ENCODE assay signal across 1 cellular context in the genomic region with DNA sequence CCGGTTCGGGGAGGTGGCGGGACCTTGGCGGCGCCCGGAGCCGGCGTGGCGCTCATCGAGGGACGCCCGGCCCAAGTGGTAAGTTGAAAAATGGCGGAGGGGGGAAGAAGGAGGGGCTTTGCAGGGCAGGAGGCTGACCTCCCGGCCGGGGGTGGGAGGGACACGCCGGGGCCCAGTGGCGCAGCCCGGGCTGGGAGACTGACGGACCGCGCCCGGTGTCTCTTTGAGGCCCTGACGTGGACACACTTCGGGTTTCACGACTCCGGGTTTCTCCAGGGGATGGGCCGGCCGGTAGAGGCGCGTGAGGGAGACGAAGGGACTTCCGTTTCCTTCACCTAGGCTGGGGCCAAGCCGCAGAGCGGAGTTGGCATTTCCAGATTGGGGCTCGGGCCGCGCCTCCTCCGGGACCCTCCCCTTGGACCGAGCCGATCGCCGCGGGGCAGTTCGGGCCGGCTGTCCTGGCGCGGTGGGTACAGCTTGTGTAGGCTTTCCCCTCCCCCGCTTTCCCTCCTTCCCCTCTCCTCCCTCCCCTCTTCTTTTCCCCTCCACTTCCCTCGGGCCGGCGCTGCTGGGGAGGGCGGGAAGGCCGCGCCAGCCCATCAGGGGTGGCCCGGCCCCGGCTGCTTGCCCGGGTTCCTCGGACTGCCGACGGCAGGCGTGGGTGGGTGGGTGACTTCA.
TF ChIP-seq lines count a peak whose summit lies in the region.

A gene (plus strand): TSS at position 226 of the 678 bp plus-strand sequence. CDS start 25,610 bp downstream, outside the sequence.

TF ChIP-seq in HEK293, 187 proteins besides CTCF, POLR2A, EP300 and RAD21 (continued from another document and continues in another):
- TF ChIP-seq, protein P1, sequence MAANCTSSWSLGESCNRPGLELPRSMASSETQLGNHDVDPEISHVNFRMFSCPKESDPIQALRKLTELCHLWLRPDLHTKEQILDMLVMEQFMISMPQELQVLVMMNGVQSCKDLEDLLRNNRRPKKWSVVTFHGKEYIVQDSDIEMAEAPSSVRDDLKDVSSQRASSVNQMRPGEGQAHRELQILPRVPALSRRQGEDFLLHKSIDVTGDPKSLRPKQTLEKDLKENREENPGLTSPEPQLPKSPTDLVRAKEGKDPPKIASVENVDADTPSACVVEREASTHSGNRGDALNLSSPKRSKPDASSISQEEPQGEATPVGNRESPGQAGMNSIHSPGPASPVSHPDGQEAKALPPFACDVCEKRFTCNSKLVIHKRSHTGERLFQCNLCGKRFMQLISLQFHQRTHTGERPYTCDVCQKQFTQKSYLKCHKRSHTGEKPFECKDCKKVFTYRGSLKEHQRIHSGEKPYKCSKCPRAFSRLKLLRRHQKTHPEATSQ (tag by site-specific recombination; IDR thresholded peaks at IDR 0.05): peak; percentile 44; the same call in 1 of the 2 replicates
- no peak; the same call in 1 of the 2 replicates for TF ChIP-seq ZBTB17 (tag by site-specific recombination; IDR thresholded peaks at IDR 0.05)
- no peak for TF ChIP-seq FEZF1 (tag by site-specific recombination; IDR thresholded peaks at IDR 0.05)
- TF ChIP-seq, protein P2, sequence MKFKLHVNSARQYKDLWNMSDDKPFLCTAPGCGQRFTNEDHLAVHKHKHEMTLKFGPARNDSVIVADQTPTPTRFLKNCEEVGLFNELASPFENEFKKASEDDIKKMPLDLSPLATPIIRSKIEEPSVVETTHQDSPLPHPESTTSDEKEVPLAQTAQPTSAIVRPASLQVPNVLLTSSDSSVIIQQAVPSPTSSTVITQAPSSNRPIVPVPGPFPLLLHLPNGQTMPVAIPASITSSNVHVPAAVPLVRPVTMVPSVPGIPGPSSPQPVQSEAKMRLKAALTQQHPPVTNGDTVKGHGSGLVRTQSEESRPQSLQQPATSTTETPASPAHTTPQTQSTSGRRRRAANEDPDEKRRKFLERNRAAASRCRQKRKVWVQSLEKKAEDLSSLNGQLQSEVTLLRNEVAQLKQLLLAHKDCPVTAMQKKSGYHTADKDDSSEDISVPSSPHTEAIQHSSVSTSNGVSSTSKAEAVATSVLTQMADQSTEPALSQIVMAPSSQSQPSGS (tag by site-specific recombination; IDR thresholded peaks at IDR 0.05; ENCODE audit: low read depth): no peak
- no peak for TF ChIP-seq ZNF175 (tag by site-specific recombination; IDR thresholded peaks at IDR 0.05)
- TF ChIP-seq, protein P3, sequence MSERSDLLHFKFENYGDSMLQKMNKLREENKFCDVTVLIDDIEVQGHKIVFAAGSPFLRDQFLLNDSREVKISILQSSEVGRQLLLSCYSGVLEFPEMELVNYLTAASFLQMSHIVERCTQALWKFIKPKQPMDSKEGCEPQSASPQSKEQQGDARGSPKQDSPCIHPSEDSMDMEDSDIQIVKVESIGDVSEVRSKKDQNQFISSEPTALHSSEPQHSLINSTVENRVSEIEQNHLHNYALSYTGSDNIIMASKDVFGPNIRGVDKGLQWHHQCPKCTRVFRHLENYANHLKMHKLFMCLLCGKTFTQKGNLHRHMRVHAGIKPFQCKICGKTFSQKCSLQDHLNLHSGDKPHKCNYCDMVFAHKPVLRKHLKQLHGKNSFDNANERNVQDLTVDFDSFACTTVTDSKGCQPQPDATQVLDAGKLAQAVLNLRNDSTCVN (tag by site-specific recombination; optimal IDR thresholded peaks at IDR 0.05): peak; percentile 56
- no peak; the same call in none of the 2 replicates for TF ChIP-seq ZSCAN30 (tag by site-specific recombination; IDR thresholded peaks at IDR 0.05)
- TF ChIP-seq ZEB2 (tag by site-specific recombination; IDR thresholded peaks at IDR 0.05): peak; percentile 95
- TF ChIP-seq ZNF19 (tag by site-specific recombination; IDR thresholded peaks at IDR 0.05; ENCODE audit: low read depth): no peak
- peak; percentile 86 for TF ChIP-seq SP2 (tag by site-specific recombination; IDR thresholded peaks at IDR 0.05)
- TF ChIP-seq, protein P4, sequence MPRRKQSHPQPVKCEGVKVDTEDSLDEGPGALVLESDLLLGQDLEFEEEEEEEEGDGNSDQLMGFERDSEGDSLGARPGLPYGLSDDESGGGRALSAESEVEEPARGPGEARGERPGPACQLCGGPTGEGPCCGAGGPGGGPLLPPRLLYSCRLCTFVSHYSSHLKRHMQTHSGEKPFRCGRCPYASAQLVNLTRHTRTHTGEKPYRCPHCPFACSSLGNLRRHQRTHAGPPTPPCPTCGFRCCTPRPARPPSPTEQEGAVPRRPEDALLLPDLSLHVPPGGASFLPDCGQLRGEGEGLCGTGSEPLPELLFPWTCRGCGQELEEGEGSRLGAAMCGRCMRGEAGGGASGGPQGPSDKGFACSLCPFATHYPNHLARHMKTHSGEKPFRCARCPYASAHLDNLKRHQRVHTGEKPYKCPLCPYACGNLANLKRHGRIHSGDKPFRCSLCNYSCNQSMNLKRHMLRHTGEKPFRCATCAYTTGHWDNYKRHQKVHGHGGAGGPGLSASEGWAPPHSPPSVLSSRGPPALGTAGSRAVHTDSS (tag by site-specific recombination; IDR thresholded peaks at IDR 0.05): no peak
- no peak for TF ChIP-seq ZNF37A (tag by site-specific recombination; IDR thresholded peaks at IDR 0.05)
- 0 out of 2 replicates have a peak, but pooled peaks have one; percentile 19 for TF ChIP-seq ZNF24 (tag by site-specific recombination; IDR thresholded peaks at IDR 0.05)
- TF ChIP-seq OVOL3 (tag by site-specific recombination; IDR thresholded peaks at IDR 0.05): no peak
- peak; percentile 80; the same call in 1 of the 2 replicates for TF ChIP-seq ZBTB20 (tag by site-specific recombination; IDR thresholded peaks at IDR 0.05)
- TF ChIP-seq ZNF394 (tag by site-specific recombination; IDR thresholded peaks at IDR 0.05; ENCODE audit: borderline replicate concordance): peak; percentile 55; the same call in 1 of the 2 replicates
- TF ChIP-seq ZNF549 (tag by site-specific recombination; IDR thresholded peaks at IDR 0.05): no peak
- TF ChIP-seq ZNF677 (tag by site-specific recombination; IDR thresholded peaks at IDR 0.05): no peak
- TF ChIP-seq ZNF792 (tag by site-specific recombination; IDR thresholded peaks at IDR 0.05): no peak
- TF ChIP-seq ZNF112 (tag by site-specific recombination; IDR thresholded peaks at IDR 0.05): no peak
- TF ChIP-seq, protein P5, sequence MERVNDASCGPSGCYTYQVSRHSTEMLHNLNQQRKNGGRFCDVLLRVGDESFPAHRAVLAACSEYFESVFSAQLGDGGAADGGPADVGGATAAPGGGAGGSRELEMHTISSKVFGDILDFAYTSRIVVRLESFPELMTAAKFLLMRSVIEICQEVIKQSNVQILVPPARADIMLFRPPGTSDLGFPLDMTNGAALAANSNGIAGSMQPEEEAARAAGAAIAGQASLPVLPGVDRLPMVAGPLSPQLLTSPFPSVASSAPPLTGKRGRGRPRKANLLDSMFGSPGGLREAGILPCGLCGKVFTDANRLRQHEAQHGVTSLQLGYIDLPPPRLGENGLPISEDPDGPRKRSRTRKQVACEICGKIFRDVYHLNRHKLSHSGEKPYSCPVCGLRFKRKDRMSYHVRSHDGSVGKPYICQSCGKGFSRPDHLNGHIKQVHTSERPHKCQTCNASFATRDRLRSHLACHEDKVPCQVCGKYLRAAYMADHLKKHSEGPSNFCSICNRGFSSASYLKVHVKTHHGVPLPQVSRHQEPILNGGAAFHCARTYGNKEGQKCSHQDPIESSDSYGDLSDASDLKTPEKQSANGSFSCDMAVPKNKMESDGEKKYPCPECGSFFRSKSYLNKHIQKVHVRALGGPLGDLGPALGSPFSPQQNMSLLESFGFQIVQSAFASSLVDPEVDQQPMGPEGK (tag by site-specific recombination; IDR thresholded peaks at IDR 0.05): peak; percentile 95
- TF ChIP-seq ZNF561 (tag by site-specific recombination; IDR thresholded peaks at IDR 0.05; ENCODE audit: borderline replicate concordance): peak; percentile 14; the same call in 1 of the 2 replicates
- no peak for TF ChIP-seq ZNF610 (tag by site-specific recombination; IDR thresholded peaks at IDR 0.05; ENCODE audit: borderline replicate concordance)
- TF ChIP-seq ZNF658 (tag by site-specific recombination; IDR thresholded peaks at IDR 0.05): no peak
- TF ChIP-seq ZNF785 (tag by site-specific recombination; IDR thresholded peaks at IDR 0.05): no peak
- peak; percentile 89 for TF ChIP-seq KLF16 (tag by site-specific recombination; IDR thresholded peaks at IDR 0.05)
- TF ChIP-seq MYNN (tag by site-specific recombination; IDR thresholded peaks at IDR 0.05; ENCODE audit: borderline replicate concordance): no peak
- no peak for TF ChIP-seq ZNF701 (tag by site-specific recombination; IDR thresholded peaks at IDR 0.05)
- TF ChIP-seq, protein P6, sequence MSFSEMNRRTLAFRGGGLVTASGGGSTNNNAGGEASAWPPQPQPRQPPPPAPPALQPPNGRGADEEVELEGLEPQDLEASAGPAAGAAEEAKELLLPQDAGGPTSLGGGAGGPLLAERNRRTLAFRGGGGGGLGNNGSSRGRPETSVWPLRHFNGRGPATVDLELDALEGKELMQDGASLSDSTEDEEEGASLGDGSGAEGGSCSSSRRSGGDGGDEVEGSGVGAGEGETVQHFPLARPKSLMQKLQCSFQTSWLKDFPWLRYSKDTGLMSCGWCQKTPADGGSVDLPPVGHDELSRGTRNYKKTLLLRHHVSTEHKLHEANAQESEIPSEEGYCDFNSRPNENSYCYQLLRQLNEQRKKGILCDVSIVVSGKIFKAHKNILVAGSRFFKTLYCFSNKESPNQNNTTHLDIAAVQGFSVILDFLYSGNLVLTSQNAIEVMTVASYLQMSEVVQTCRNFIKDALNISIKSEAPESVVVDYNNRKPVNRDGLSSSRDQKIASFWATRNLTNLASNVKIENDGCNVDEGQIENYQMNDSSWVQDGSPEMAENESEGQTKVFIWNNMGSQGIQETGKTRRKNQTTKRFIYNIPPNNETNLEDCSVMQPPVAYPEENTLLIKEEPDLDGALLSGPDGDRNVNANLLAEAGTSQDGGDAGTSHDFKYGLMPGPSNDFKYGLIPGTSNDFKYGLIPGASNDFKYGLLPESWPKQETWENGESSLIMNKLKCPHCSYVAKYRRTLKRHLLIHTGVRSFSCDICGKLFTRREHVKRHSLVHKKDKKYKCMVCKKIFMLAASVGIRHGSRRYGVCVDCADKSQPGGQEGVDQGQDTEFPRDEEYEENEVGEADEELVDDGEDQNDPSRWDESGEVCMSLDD (tag by site-specific recombination; IDR thresholded peaks at IDR 0.05): peak; percentile 65; the same call in 1 of the 2 replicates
- TF ChIP-seq ZNF133 (tag by site-specific recombination; IDR thresholded peaks at IDR 0.05): no peak
- TF ChIP-seq KLF10 (tag by site-specific recombination; IDR thresholded peaks at IDR 0.05): peak; percentile 66; the same call in 1 of the 2 replicates
- TF ChIP-seq, protein P7, sequence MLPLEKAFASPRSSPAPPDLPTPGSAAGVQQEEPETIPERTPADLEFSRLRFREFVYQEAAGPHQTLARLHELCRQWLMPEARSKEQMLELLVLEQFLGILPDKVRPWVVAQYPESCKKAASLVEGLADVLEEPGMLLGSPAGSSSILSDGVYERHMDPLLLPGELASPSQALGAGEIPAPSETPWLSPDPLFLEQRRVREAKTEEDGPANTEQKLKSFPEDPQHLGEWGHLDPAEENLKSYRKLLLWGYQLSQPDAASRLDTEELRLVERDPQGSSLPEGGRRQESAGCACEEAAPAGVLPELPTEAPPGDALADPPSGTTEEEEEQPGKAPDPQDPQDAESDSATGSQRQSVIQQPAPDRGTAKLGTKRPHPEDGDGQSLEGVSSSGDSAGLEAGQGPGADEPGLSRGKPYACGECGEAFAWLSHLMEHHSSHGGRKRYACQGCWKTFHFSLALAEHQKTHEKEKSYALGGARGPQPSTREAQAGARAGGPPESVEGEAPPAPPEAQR (tag by site-specific recombination; IDR thresholded peaks at IDR 0.05): no peak
- TF ChIP-seq GFI1B (tag by site-specific recombination; IDR thresholded peaks at IDR 0.05): no peak
- TF ChIP-seq ZIC2 (tag by site-specific recombination; IDR thresholded peaks at IDR 0.05): peak; percentile 39
- no peak for TF ChIP-seq ZBTB21 (tag by site-specific recombination; IDR thresholded peaks at IDR 0.05)
- TF ChIP-seq, protein P8, sequence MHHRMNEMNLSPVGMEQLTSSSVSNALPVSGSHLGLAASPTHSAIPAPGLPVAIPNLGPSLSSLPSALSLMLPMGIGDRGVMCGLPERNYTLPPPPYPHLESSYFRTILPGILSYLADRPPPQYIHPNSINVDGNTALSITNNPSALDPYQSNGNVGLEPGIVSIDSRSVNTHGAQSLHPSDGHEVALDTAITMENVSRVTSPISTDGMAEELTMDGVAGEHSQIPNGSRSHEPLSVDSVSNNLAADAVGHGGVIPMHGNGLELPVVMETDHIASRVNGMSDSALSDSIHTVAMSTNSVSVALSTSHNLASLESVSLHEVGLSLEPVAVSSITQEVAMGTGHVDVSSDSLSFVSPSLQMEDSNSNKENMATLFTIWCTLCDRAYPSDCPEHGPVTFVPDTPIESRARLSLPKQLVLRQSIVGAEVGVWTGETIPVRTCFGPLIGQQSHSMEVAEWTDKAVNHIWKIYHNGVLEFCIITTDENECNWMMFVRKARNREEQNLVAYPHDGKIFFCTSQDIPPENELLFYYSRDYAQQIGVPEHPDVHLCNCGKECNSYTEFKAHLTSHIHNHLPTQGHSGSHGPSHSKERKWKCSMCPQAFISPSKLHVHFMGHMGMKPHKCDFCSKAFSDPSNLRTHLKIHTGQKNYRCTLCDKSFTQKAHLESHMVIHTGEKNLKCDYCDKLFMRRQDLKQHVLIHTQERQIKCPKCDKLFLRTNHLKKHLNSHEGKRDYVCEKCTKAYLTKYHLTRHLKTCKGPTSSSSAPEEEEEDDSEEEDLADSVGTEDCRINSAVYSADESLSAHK (tag by site-specific recombination; IDR thresholded peaks at IDR 0.05): no peak
- TF ChIP-seq, protein P9, sequence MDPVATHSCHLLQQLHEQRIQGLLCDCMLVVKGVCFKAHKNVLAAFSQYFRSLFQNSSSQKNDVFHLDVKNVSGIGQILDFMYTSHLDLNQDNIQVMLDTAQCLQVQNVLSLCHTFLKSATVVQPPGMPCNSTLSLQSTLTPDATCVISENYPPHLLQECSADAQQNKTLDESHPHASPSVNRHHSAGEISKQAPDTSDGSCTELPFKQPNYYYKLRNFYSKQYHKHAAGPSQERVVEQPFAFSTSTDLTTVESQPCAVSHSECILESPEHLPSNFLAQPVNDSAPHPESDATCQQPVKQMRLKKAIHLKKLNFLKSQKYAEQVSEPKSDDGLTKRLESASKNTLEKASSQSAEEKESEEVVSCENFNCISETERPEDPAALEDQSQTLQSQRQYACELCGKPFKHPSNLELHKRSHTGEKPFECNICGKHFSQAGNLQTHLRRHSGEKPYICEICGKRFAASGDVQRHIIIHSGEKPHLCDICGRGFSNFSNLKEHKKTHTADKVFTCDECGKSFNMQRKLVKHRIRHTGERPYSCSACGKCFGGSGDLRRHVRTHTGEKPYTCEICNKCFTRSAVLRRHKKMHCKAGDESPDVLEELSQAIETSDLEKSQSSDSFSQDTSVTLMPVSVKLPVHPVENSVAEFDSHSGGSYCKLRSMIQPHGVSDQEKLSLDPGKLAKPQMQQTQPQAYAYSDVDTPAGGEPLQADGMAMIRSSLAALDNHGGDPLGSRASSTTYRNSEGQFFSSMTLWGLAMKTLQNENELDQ (tag by site-specific recombination; IDR thresholded peaks at IDR 0.05; ENCODE audit: low read depth): no peak
- TF ChIP-seq, protein P10, sequence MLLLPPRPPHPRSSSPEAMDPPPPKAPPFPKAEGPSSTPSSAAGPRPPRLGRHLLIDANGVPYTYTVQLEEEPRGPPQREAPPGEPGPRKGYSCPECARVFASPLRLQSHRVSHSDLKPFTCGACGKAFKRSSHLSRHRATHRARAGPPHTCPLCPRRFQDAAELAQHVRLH (tag by site-specific recombination; IDR thresholded peaks at IDR 0.05): no peak
- TF ChIP-seq ZNF830 (tag by site-specific recombination; IDR thresholded peaks at IDR 0.05; ENCODE audit: low read depth): no peak
- peak; percentile 52; the same call in 1 of the 2 replicates for TF ChIP-seq ZFP37 (tag by site-specific recombination; IDR thresholded peaks at IDR 0.05)
